In genomic region chr4:139017861-139018260, GRCh38 we compare ENCODE assay signal across 11 cellular contexts. TPM values are rescaled to one million over a fixed set of nuclear protein-coding genes. Genes with fewer than 3 reads are reported as not detected.
DNase-seq lines count a peak whose midpoint lies in the region; TF ChIP-seq lines count a peak whose summit lies in the region.
"Had no signal": no experiment of that assay in that cellular context is flagged by ENCODE, and none has a peak within 500 bp of the region (broad histone marks: within the 10 kb centered on the region; RNA-seq: fewer than 3 reads in every experiment).

No MANE protein-coding gene starts in this region.

- peak overlapping the region; percentile 30 for H3K4me3 ChIP-seq in choroid plexus epithelial cell (ENCODE audit: low read depth, low read length)
- peak overlapping the region; percentile 55 for H3K4me3 ChIP-seq in osteoblast (ENCODE audit: insufficient read depth, low read length)
- H3K4me3 ChIP-seq: adrenal gland had no signal

- no peak overlapping the region for H2AFZ ChIP-seq in osteoblast (ENCODE audit: low read length)

- H3K4me2 ChIP-seq in osteoblast (ENCODE audit: insufficient read depth, low read length): peak overlapping the region; percentile 79

- peaks cover 5% of the 10 kb centered on the region for H3K36me3 ChIP-seq in osteoblast (ENCODE audit: insufficient read depth, low read length)
- H3K36me3 ChIP-seq: adrenal gland had no signal

- H3K9me3 ChIP-seq in osteoblast (ENCODE audit: low read depth, low read length): no peaks in the 10 kb centered on the region
- H3K9me3 ChIP-seq: adrenal gland had no signal

- peaks cover 67% of the 10 kb centered on the region for H3K79me2 ChIP-seq in osteoblast (ENCODE audit: insufficient read depth, low read length)

- TF ChIP-seq CTCF in choroid plexus epithelial cell (conservative IDR thresholded peaks at IDR 0.05; ENCODE audit: low read depth, low read length) (no peak), osteoblast (IDR thresholded peaks at IDR 0.05; ENCODE audit: extremely low read depth, low read depth, low read length) (no peak)

- H3K4me1 ChIP-seq in osteoblast (ENCODE audit: insufficient read depth, low read length): peaks cover 41% of the 10 kb centered on the region

- no peaks in the 10 kb centered on the region for H3K27me3 ChIP-seq in osteoblast (ENCODE audit: insufficient read depth, low read length)
- H3K27me3 ChIP-seq: adrenal gland had no signal

- peak overlapping the region; percentile 65 for H3K27ac ChIP-seq in osteoblast (ENCODE audit: low read depth, low read length)
- H3K27ac ChIP-seq: 22Rv1, adrenal gland had no signal

- peak; percentile 41 for DNase-seq in SIG-M5 treated with dmso at 0.1 percent for 504 hours (lab: John Stamatoyannopoulos, UW; ENCODE audit: unreplicated experiment)
- no peak for DNase-seq in SIG-M5 (lab: John Stamatoyannopoulos, UW)
- DNase-seq in MV-4-11 (lab: John Stamatoyannopoulos, UW): peak; percentile 49
- peak; percentile 36 for DNase-seq in choroid plexus epithelial cell (ENCODE audit: low read depth)
- peak; percentile 78 for DNase-seq in osteoblast (ENCODE audit: insufficient read length, low spot score, missing footprints)
- no peak for DNase-seq in activated gamma-delta T cell (lab: John Stamatoyannopoulos, UW)
- DNase-seq in NCI-H1417 treated with DMSO at 0.1 percent for 48 hours (lab: John Stamatoyannopoulos, UW): no peak
- no peak for DNase-seq in NCI-H526 (lab: John Stamatoyannopoulos, UW)
- DNase-seq: adrenal gland, naive B cell had no signal

- H4K20me1 ChIP-seq in osteoblast (ENCODE audit: insufficient read depth, low read length): peaks cover 44% of the 10 kb centered on the region

RNA-seq across cellular contexts. Expression of gene NOCT, which starts 2.3 kb away (rescaled TPM):
- total RNA-seq in osteoblast: 15.9 and 18.1 TPM in 2 replicates

Comparison
In these comparisons a context has a peak if more than half of its experiments do, and no peak if none do; other contexts are left out.
1. DNase-seq: peak in SIG-M5 treated with dmso at 0.1 percent for 504 hours (single experiment), MV-4-11 (single experiment), choroid plexus epithelial cell (single experiment) and osteoblast (single experiment); none in SIG-M5 (single experiment), activated gamma-delta T cell (single experiment), NCI-H1417 treated with DMSO at 0.1 percent for 48 hours (single experiment) and NCI-H526 (0 of 2).